Comparison of ENCODE assay signal across 19 cellular contexts in genomic region chr22:29887358-29887757, GRCh38. TPM values are rescaled to one million over a fixed set of nuclear protein-coding genes. Genes with fewer than 3 reads are reported as not detected.
DNase-seq lines count a peak whose midpoint lies in the region; ATAC-seq and TF ChIP-seq lines count a peak whose summit lies in the region.
"Had no signal": no experiment of that assay in that cellular context is flagged by ENCODE, and none has a peak within 500 bp of the region (broad histone marks: within the 10 kb centered on the region; RNA-seq: fewer than 3 reads in every experiment).

No MANE protein-coding gene starts in this region.

- no peaks in the 10 kb centered on the region for H3K9me3 Mint-ChIP-seq in osteocyte (ENCODE audit: unreplicated experiment)
- H3K9me3 Mint-ChIP-seq: CD4-positive, CD25-positive, alpha-beta regulatory T cell had no signal

- ATAC-seq in left lobe of liver (peak; percentile 9), HG02973 (IDR thresholded peaks at IDR 0.05; ENCODE audit: unreplicated experiment) (no peak)
- ATAC-seq: K562 had no signal

- no peaks in the 10 kb centered on the region for H3K27me3 Mint-ChIP-seq in osteocyte (ENCODE audit: unreplicated experiment)
- H3K27me3 Mint-ChIP-seq: CD4-positive, CD25-positive, alpha-beta regulatory T cell had no signal

- peaks cover 11% of the 10 kb centered on the region for H3K4me1 Mint-ChIP-seq in osteocyte (ENCODE audit: unreplicated experiment)

- H3K4me3 ChIP-seq in HEK293 (ENCODE audit: low read depth, low read length) (no peak overlapping the region), spleen (no peak overlapping the region)
- H3K4me3 ChIP-seq: K562 had no signal

- H3K4me3 Mint-ChIP-seq in osteocyte (ENCODE audit: unreplicated experiment): no peak overlapping the region
- H3K4me3 Mint-ChIP-seq: CD4-positive, CD25-positive, alpha-beta regulatory T cell had no signal

- DNase-seq in NCI-H82 (lab: John Stamatoyannopoulos, UW) (peak; percentile 5), left lobe of liver (ENCODE audit: low spot score) (no peak), spleen (no peak), osteocyte (ENCODE audit: extremely low spot score, unreplicated experiment) (no peak), NCI-H2227 treated with DMSO at 0.1 percent for 48 hours (lab: John Stamatoyannopoulos, UW) (no peak)
- DNase-seq: BE2C; CD4-positive, CD25-positive, alpha-beta regulatory T cell; GDM1; MM.1S; NCI-H1048; NCI-H1417 treated with DMSO at 0.1 percent for 48 hours; NCI-H187; NCI-H226; NCI-H510A treated with DMSO at 0.1 percent for 48 hours; NCI-H774; Right ventricle myocardium superior had no signal

- intact Hi-C loops in spleen (cut with DNase I; ENCODE audit: low total_unique reads): no loop called here

- H3K27ac ChIP-seq in HEK293 (ENCODE audit: extremely low read depth, low read depth, low read length) (no peak overlapping the region), spleen (peak overlapping the region in 7 of 8 donors; percentile 8 to 99 (median 55))

- H3K9me3 ChIP-seq in HEK293 (ENCODE audit: control insufficient read depth, insufficient read depth, low read depth, low read length) (no peaks in the 10 kb centered on the region), spleen (no peaks in the 10 kb centered on the region)
- H3K9me3 ChIP-seq: BE2C had no signal

- no peak for TF ChIP-seq CTCF in HEK293 (tag by site-specific recombination; IDR thresholded peaks at IDR 0.05)
- TF ChIP-seq CTCF in spleen (IDR thresholded peaks at IDR 0.05 in 8 of 11, conservative IDR thresholded peaks at IDR 0.05 in 3 of 11): no peak
- no peak for TF ChIP-seq CTCF in osteocyte (IDR thresholded peaks at IDR 0.05)

- no peak overlapping the region for H3K27ac Mint-ChIP-seq in osteocyte (ENCODE audit: unreplicated experiment)
- H3K27ac Mint-ChIP-seq: CD4-positive, CD25-positive, alpha-beta regulatory T cell had no signal

- no peaks in the 10 kb centered on the region for H3K27me3 ChIP-seq in spleen (replicated peaks in 1 of 7)
- H3K27me3 ChIP-seq: BE2C had no signal

- H3K36me3 ChIP-seq in HEK293 (ENCODE audit: control insufficient read depth in 2 of 2, insufficient read depth in 1 of 2, low read length in 2 of 2): no peaks in the 10 kb centered on the region
- no peaks in the 10 kb centered on the region for H3K36me3 ChIP-seq in spleen
- H3K36me3 ChIP-seq: BE2C had no signal

- POLR2A ChIA-PET in HEK293 (lab: Yijun Ruan, JAX): interaction anchor here (1.5 kb wide), 1 partner anchor 49 kb away, joined by 3 read pairs; the partner anchor contains the start of gene ASCC2

- no peak for TF ChIP-seq POLR2A in spleen (IDR thresholded peaks at IDR 0.05)

- CTCF ChIA-PET in HEK293 (lab: Yijun Ruan, JAX): interaction anchor here (0.8 to 2.4 kb wide), 2 partner anchors 57 to 118 kb away, joined by 4 to 6 read pairs; no protein-coding TSS in a partner anchor

- H3K36me3 Mint-ChIP-seq in osteocyte (ENCODE audit: unreplicated experiment): peaks cover 1% of the 10 kb centered on the region
- H3K36me3 Mint-ChIP-seq: CD4-positive, CD25-positive, alpha-beta regulatory T cell had no signal

- WGBS in spleen, 5 donors: 55 to 72% (median 64%) methylated on average over 2 of the region's 2 CpGs

- peaks cover 23% of the 10 kb centered on the region for H3K4me1 ChIP-seq in HEK293 (ENCODE audit: control insufficient read depth, insufficient read depth, low read length)
- H3K4me1 ChIP-seq in spleen: peaks cover 14 to 94% (median 68%) of the 10 kb centered on the region in 6 donors
- H3K4me1 ChIP-seq: BE2C had no signal

TF ChIP-seq in HEK293, 187 proteins besides CTCF, POLR2A, EP300 and RAD21:
- TF ChIP-seq ZNF155 (tag by site-specific recombination; IDR thresholded peaks at IDR 0.05) (no peak), ZNF600 (tag by site-specific recombination; IDR thresholded peaks at IDR 0.05) (peak; percentile 55; the same call in 1 of the 2 replicates), ZBTB1 (tag by site-specific recombination; IDR thresholded peaks at IDR 0.05) (no peak)
TF ChIP-seq in HEK293: peak in this region for 1.

RNA-seq across cellular contexts. Expression of gene MTMR3, which starts 4.4 kb away (rescaled TPM):
- 12.8 TPM for total RNA-seq in left lobe of liver
- total RNA-seq in spleen: 100 to 1,000 TPM in 3 of 7 donors, 10 to 100 TPM in 4; 65.7 to 137 (median 87.9) TPM
- polyA plus RNA-seq in spleen: 10 to 100 TPM in 1 of 3 donors, 1 to 10 TPM in 2; 5.3 to 13.0 (median 6.7) TPM
- total RNA-seq in osteocyte: 41.2 and 42.5 TPM in 2 replicates

RNA-seq across cellular contexts. Expression of gene ASCC2, which starts 49.3 kb away (rescaled TPM):
- 46.9 TPM for total RNA-seq in left lobe of liver
- total RNA-seq in spleen: 10 to 100 TPM; 53.6 to 89.0 (median 68.6) TPM
- 10 to 100 TPM; 34.1 to 47.3 (median 43.0) TPM for polyA plus RNA-seq in spleen
- total RNA-seq in osteocyte: 47.1 and 49.4 TPM in 2 replicates
